1 cellular context compared by ENCODE assay signal in genomic region chr16:3305109-3306068, GRCh38.
TF ChIP-seq lines count a peak whose summit lies in the region.

Gene TIGD7 (minus strand): TSS chr16:3305430. CDS start chr16:3300614, 4,816 bp downstream.
Gene ZNF75A (plus strand): TSS chr16:3305497. CDS start chr16:3308429, 2,932 bp downstream.

TF ChIP-seq in HepG2, 621 proteins besides CTCF, POLR2A, EP300 and RAD21 (continued from another document):
- TF ChIP-seq MYPOP (CRISPR knock-in tag; IDR thresholded peaks at IDR 0.05) (no peak), MIER2 (CRISPR knock-in tag; IDR thresholded peaks at IDR 0.05) (no peak), ZNF34 (CRISPR knock-in tag; IDR thresholded peaks at IDR 0.05; ENCODE audit: borderline replicate concordance) (no peak), KLF12 (CRISPR knock-in tag; IDR thresholded peaks at IDR 0.05; ENCODE audit: borderline replicate concordance) (no peak), MXD4 (CRISPR knock-in tag; IDR thresholded peaks at IDR 0.05) (no peak)
TF ChIP-seq in HepG2: peak in this region for 1.
